In the genomic region with DNA sequence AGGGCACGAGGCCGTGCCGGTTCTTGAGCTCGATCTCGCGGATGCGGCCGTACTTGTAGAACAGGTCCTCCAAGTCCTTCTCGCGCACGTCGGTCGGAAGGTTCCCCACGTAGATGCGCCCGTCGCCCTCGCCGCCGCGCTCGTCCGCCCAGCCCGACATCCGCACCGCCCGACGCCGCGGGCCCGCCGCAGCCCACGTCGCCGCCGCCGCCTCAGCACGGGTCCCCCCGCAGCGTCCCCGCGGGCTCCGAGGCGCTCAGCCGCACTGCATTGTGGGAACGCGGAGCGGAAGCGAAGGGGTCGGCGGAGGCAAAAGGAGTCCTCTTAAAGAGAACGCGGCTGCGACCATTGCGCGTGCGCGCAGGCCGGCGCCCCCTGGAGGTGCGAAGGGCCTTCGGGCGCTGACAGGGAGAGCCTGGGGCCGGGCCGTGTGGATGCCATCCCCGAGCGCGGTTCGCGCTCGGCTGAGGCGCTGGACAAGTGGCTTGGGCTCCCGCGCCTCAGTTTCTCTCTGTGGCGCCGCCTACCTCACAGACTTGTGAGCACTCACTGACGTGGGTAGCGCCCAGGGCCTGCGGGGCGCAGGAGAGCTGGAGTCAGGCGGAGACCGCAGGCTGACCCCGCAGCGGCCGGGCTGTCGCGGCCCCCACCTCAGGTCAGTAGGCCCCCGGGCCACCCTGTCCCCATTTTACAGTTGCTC, we compare ENCODE assay signal across 8 cellular contexts. TPM values are rescaled to one million over a fixed set of nuclear protein-coding genes. Genes with fewer than 3 reads are reported as not detected.
DNase-seq lines count a peak whose midpoint lies in the region; ATAC-seq, FAIRE-seq and TF ChIP-seq lines count a peak whose summit lies in the region.

A gene with protein sequence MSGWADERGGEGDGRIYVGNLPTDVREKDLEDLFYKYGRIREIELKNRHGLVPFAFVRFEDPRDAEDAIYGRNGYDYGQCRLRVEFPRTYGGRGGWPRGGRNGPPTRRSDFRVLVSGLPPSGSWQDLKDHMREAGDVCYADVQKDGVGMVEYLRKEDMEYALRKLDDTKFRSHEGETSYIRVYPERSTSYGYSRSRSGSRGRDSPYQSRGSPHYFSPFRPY (minus strand): TSS at position 299 of the 700 bp plus-strand sequence. CDS start 139 bp downstream, at position 160.

- ATAC-seq in HG02884 (IDR thresholded peaks at IDR 0.05; ENCODE audit: unreplicated experiment) (peak; percentile 86), left ventricle myocardium superior (peak; percentile 92), psoas muscle (peak; percentile 97)

- no peak for FAIRE-seq in urothelium cell line (lab: Jason Lieb, UNC)

- 0 to 1% (median 1%) methylated on average over 66 to 88 of the region's 88 CpGs for WGBS in psoas muscle, 3 donors

- TF ChIP-seq CTCF in GM13976 (IDR thresholded peaks at IDR 0.05; ENCODE audit: borderline replicate concordance, control extremely low read depth, extremely low read depth, insufficient read depth, missing control alignments) (peak; percentile 89), psoas muscle (IDR thresholded peaks at IDR 0.05) (peak; percentile 89)

- peaks cover 10 to 29% of the 10 kb centered on the region in 2 donors for H3K36me3 ChIP-seq in psoas muscle (ENCODE audit: insufficient read depth in 1 of 2, low read depth in 1 of 2)

- H3K4me1 ChIP-seq in psoas muscle = peaks cover 20% of the 10 kb centered on the region

- H3K27ac ChIP-seq in psoas muscle = peak within 1 kb of the TSS; percentile 93

- DNase-seq in GM13976 (ENCODE audit: low spot score) (peak; percentile 100), NCI-H146 treated with DMSO at 0.1 percent for 48 hours (lab: John Stamatoyannopoulos, UW; ENCODE audit: unreplicated experiment) (peak; percentile 83), amniotic stem cell (lab: John Stamatoyannopoulos, UW) (peak; percentile 94), left ventricle myocardium superior (peak; percentile 98), psoas muscle (peak; percentile 96 to 98), urothelium cell line (ENCODE audit: low spot score) (peak; percentile 98)

- H3K9me3 ChIP-seq in psoas muscle = no peaks in the 10 kb centered on the region

- in situ Hi-C loops in GM13976 (cut with MboI; ENCODE audit: low sequenced_read_pairs, unreplicated experiment) = no loop called here

- peak within 1 kb of the TSS; percentile 97 for H3K4me3 ChIP-seq in psoas muscle

- no peaks in the 10 kb centered on the region for H3K27me3 ChIP-seq in psoas muscle (ENCODE audit: insufficient read depth in 3 of 3, low read length in 2 of 3)

- intact Hi-C loops in T-helper 1 cell treated with Interleukin-12 subunit alpha and Interleukin-12 subunit beta and Interleukin-4 antibody, amounts not matched to agents 30 ng/mL and 1 ng/mL, for 36 hours (cut with micrococcal nuclease) = loop anchor here (1.0 kb wide), 10 partner anchors 23 to 217 kb away; a partner anchor contains a TSS
- intact Hi-C loops in left ventricle myocardium superior (cut with micrococcal nuclease) (no loop called here), psoas muscle (cut with DNase I) (no loop called here)

RNA-seq across cellular contexts. Expression of the gene that starts here (rescaled TPM):
- 182 and 184 TPM in 2 replicates for total RNA-seq in T-helper 1 cell treated with Interleukin-12 subunit alpha and Interleukin-12 subunit beta and Interleukin-4 antibody, amounts not matched to agents 30 ng/mL and 1 ng/mL, for 36 hours
- total RNA-seq in left ventricle myocardium superior (38.9 TPM), psoas muscle (10 to 100 TPM; 24.9 to 34.8 (median 33.0) TPM)
- polyA plus RNA-seq in psoas muscle = 10 to 100 TPM; 26.4 to 53.8 (median 36.1) TPM

Comparison
In these comparisons a context has a peak if more than half of its experiments do, and no peak if none do; other contexts are left out.
1. Peak in every context shown above with its lines: DNase-seq, ATAC-seq, H3K4me3 ChIP-seq and H3K27ac ChIP-seq.